In genomic region chr6:159726918-159727716, GRCh38 we compare ENCODE assay signal across 8 cellular contexts. TPM values are rescaled to one million over a fixed set of nuclear protein-coding genes. Genes with fewer than 3 reads are reported as not detected.
DNase-seq lines count a peak whose midpoint lies in the region; ATAC-seq and TF ChIP-seq lines count a peak whose summit lies in the region.

WTAP (plus strand) TSS chr6:159727506; CDS start chr6:159736266, 8,760 bp downstream.

- H3K4me3 Mint-ChIP-seq in T-helper 17 cell, result peak within 1 kb of the TSS; percentile 96

- H3K27me3 ChIP-seq in right atrium auricular region, result no peaks in the 10 kb centered on the region
- no peaks in the 10 kb centered on the region for H3K27me3 ChIP-seq in psoas muscle (ENCODE audit: insufficient read depth in 3 of 3, low read length in 2 of 3)

- H3K36me3 ChIP-seq in right atrium auricular region, result no peaks in the 10 kb centered on the region
- peaks cover 0 to 11% of the 10 kb centered on the region in 2 donors for H3K36me3 ChIP-seq in psoas muscle (ENCODE audit: insufficient read depth in 1 of 2, low read depth in 1 of 2)
- H3K36me3 ChIP-seq in urinary bladder (ENCODE audit: insufficient read depth), result no peaks in the 10 kb centered on the region

- TF ChIP-seq CTCF in right atrium auricular region (IDR thresholded peaks at IDR 0.05) (no peak), psoas muscle (IDR thresholded peaks at IDR 0.05) (no peak)

- intact Hi-C loops in psoas muscle (cut with DNase I), result loop anchor here in 1 of 2 donors (2.0 kb wide), 2 partner anchors 34 to 64 kb away; partner anchors contain the start of genes MRPL18 and SOD2

- peak within 1 kb of the TSS; percentile 99 for H3K27ac Mint-ChIP-seq in T-helper 17 cell

- H3K4me1 ChIP-seq in right atrium auricular region, result peaks cover 0 to 49% of the 10 kb centered on the region in 2 donors
- peaks cover 49% of the 10 kb centered on the region for H3K4me1 ChIP-seq in psoas muscle
- no peaks in the 10 kb centered on the region for H3K4me1 ChIP-seq in urinary bladder (ENCODE audit: insufficient read depth)

- H3K9me3 ChIP-seq in T-helper 17 cell (ENCODE audit: control insufficient read depth, low read length, poor library complexity, severe bottlenecking) (no peaks in the 10 kb centered on the region), right atrium auricular region (no peaks in the 10 kb centered on the region), psoas muscle (no peaks in the 10 kb centered on the region)

- no peaks in the 10 kb centered on the region for H3K27me3 Mint-ChIP-seq in T-helper 17 cell

- peak; percentile 53 for ATAC-seq in GM18499 (IDR thresholded peaks at IDR 0.05; ENCODE audit: insufficient read depth, unreplicated experiment)
- peak; percentile 71 for ATAC-seq in HG02938 (IDR thresholded peaks at IDR 0.05; ENCODE audit: unreplicated experiment)
- peak; percentile 88 for ATAC-seq in T-helper 17 cell
- peak; percentile 94 to 96 (median 96) for ATAC-seq in psoas muscle

- DNase-seq in NCI-H1694 treated with DMSO at 0.1 percent for 48 hours (lab: John Stamatoyannopoulos, UW), result peak; percentile 85
- peak; percentile 94 to 96 (median 94) for DNase-seq in T-helper 17 cell
- DNase-seq in amygdala (lab: John Stamatoyannopoulos, UW), result peak; percentile 63 to 97 (median 91)
- DNase-seq in right atrium auricular region (ENCODE audit: low spot score), result peak; percentile 96
- DNase-seq in psoas muscle, result peak; percentile 96 to 97

- H3K4me3 ChIP-seq in right atrium auricular region, result peak within 1 kb of the TSS; percentile 59 to 87
- H3K4me3 ChIP-seq in psoas muscle, result peak within 1 kb of the TSS; percentile 90
- H3K4me3 ChIP-seq in urinary bladder (ENCODE audit: low read depth, low read length), result peak within 1 kb of the TSS; percentile 78

- peaks cover 37% of the 10 kb centered on the region for H3K4me1 Mint-ChIP-seq in T-helper 17 cell

- 0 to 1% (median 0%) methylated on average over 48 to 93 of the region's 93 CpGs for WGBS in psoas muscle, 3 donors
- WGBS in urinary bladder, result under 1% methylated on average over 93 of the region's 93 CpGs

- H3K27ac ChIP-seq in right atrium auricular region (peak within 1 kb of the TSS; percentile 97 to 100), psoas muscle (peak within 1 kb of the TSS; percentile 97), urinary bladder (ENCODE audit: low read depth) (peak within 1 kb of the TSS; percentile 100)

- peaks cover 4% of the 10 kb centered on the region for H3K36me3 Mint-ChIP-seq in T-helper 17 cell (ENCODE audit: low read depth)

RNA-seq across cellular contexts. Expression of gene WTAP, which starts in this region (rescaled TPM):
- 100 to 1,000 TPM; 159 to 160 TPM for total RNA-seq in T-helper 17 cell
- 10 to 100 TPM; 43.4 to 45.3 TPM for total RNA-seq in right atrium auricular region
- total RNA-seq in psoas muscle, result 100 to 1,000 TPM in 3 of 4 donors, 10 to 100 TPM in 1; 51.8 to 199 (median 107) TPM
- 100 to 1,000 TPM; 131 to 284 (median 265) TPM for polyA plus RNA-seq in psoas muscle
- total RNA-seq in urinary bladder, result 103 TPM
- 73.5 TPM for polyA plus RNA-seq in urinary bladder

Comparison
In these comparisons a context has a peak if more than half of its experiments do, and no peak if none do; other contexts are left out.
1. Peak in every context shown above with its lines: DNase-seq, ATAC-seq, H3K4me3 ChIP-seq and H3K27ac ChIP-seq.